17 cellular contexts compared by ENCODE assay signal in genomic region chr4:87035881-87036509, GRCh38.
DNase-seq lines count a peak whose midpoint lies in the region; ATAC-seq, FAIRE-seq and TF ChIP-seq lines count a peak whose summit lies in the region.
"Had no signal": no experiment of that assay in that cellular context is flagged by ENCODE, and none has a peak within 500 bp of the region (broad histone marks: within the 10 kb centered on the region; RNA-seq: fewer than 3 reads in every experiment).

No MANE protein-coding gene starts in this region.

- H3K4me2 ChIP-seq in HepG2 (ENCODE audit: low read depth, low read length): no peak overlapping the region

- no peaks in the 10 kb centered on the region for H3K27me3 Mint-ChIP-seq in effector memory CD8-positive, alpha-beta T cell
- H3K27me3 Mint-ChIP-seq: activated CD4-positive, alpha-beta T cell treated with anti-CD3 and anti-CD28 coated beads, Interleukin-2, amount 10 ng/mL, durations not matched to agents 7 days and 5 days; natural killer cell treated with Interleukin-12 subunit alpha and Interleukin-12 subunit beta and Interleukin-15 and Interleukin-18, amount 100 ng/mL, for 72 hours; stimulated activated naive CD8-positive, alpha-beta T cell treated with anti-CD3 and anti-CD28 coated beads, Interleukin-15, Interleukin-2, amounts not matched to agents 100 ng/mL and 50 ng/mL, for 24 hours had no signal

- TF ChIP-seq POLR2A in HepG2 (IDR thresholded peaks at IDR 0.05; ENCODE audit: insufficient read depth in 1 of 2, low read depth in 2 of 2, low read length in 2 of 2) (no peak), right lobe of liver (IDR thresholded peaks at IDR 0.05) (no peak), vagina (IDR thresholded peaks at IDR 0.05) (no peak)

- CTCF ChIA-PET in HepG2 (lab: Yijun Ruan, JAX; ENCODE audit: low intra/inter-chr PET ratio, low total read pairs): no interaction called here

- no peak overlapping the region for H3K4me3 ChIP-seq in HepG2 (replicated peaks in 1 of 3; ENCODE audit: insufficient read depth in 1 of 3, low read depth in 2 of 3, low read length in 3 of 3)
- no peak overlapping the region for H3K4me3 ChIP-seq in right lobe of liver
- no peak overlapping the region for H3K4me3 ChIP-seq in vagina

- H2AFZ ChIP-seq in HepG2 (ENCODE audit: low read length): no peak overlapping the region

- no peak for FAIRE-seq in HepG2 (lab: Jason Lieb, UNC)
- FAIRE-seq: colon, D721Med had no signal

- no peak for TF ChIP-seq CTCF in HepG2 (CRISPR knock-in tag; IDR thresholded peaks at IDR 0.05)
- TF ChIP-seq CTCF in right lobe of liver (IDR thresholded peaks at IDR 0.05): no peak
- TF ChIP-seq CTCF in vagina (IDR thresholded peaks at IDR 0.05): no peak

- H3K9me3 Mint-ChIP-seq in effector memory CD8-positive, alpha-beta T cell: no peaks in the 10 kb centered on the region
- H3K9me3 Mint-ChIP-seq: activated CD4-positive, alpha-beta T cell treated with anti-CD3 and anti-CD28 coated beads, Interleukin-2, amount 10 ng/mL, durations not matched to agents 7 days and 5 days; HFFc6; natural killer cell treated with Interleukin-12 subunit alpha and Interleukin-12 subunit beta and Interleukin-15 and Interleukin-18, amount 100 ng/mL, for 72 hours; stimulated activated naive CD8-positive, alpha-beta T cell treated with anti-CD3 and anti-CD28 coated beads, Interleukin-15, Interleukin-2, amounts not matched to agents 100 ng/mL and 50 ng/mL, for 24 hours had no signal

- in situ Hi-C loops in HepG2 (cut with HindIII; ENCODE audit: extremely low pct_ligation_motif_present, low pct_unique_long_range_greater_than_20kb): no loop called here

- 99% methylated on average over 3 of the region's 3 CpGs for WGBS in HepG2 (ENCODE audit: low lambda C conversion rate)
- WGBS in right lobe of liver (ENCODE audit: insufficient coverage, low coverage, low lambda C conversion rate, missing lambda C conversion rate): 57% methylated on average over 2 of the region's 3 CpGs

- peaks cover 3% of the 10 kb centered on the region for H3K36me3 Mint-ChIP-seq in effector memory CD8-positive, alpha-beta T cell (ENCODE audit: insufficient read depth)
- H3K36me3 Mint-ChIP-seq: natural killer cell treated with Interleukin-12 subunit alpha and Interleukin-12 subunit beta and Interleukin-15 and Interleukin-18, amount 100 ng/mL, for 72 hours had no signal

- ATAC-seq in HepG2: no peak
- no peak for ATAC-seq in right lobe of liver
- ATAC-seq in effector memory CD8-positive, alpha-beta T cell (replicated peaks): no peak
- ATAC-seq: natural killer cell treated with Interleukin-12 subunit alpha and Interleukin-12 subunit beta and Interleukin-15 and Interleukin-18, amount 100 ng/mL, for 72 hours had no signal

- POLR2A ChIA-PET in HepG2 (lab: Yijun Ruan, JAX): no interaction called here

- peaks cover 45% of the 10 kb centered on the region for H4K20me1 ChIP-seq in HepG2 (ENCODE audit: insufficient read depth, low read length)

- H3K36me3 ChIP-seq in HepG2 (replicated peaks in 1 of 2; ENCODE audit: control insufficient read depth in 1 of 2, insufficient read depth in 2 of 2, low read length in 2 of 2) (0 out of 5 replicates have a peak, but pooled peaks cover 0 to 1% of the 10 kb centered on the region in 2 experiments), right lobe of liver (no peaks in the 10 kb centered on the region), vagina (no peaks in the 10 kb centered on the region)

- H3K9ac ChIP-seq in HepG2 (ENCODE audit: insufficient read depth, low read depth, low read length): no peak overlapping the region

- intact Hi-C loops in HepG2 (cut with micrococcal nuclease; ENCODE audit: unreplicated experiment): no loop called here
- intact Hi-C loops in right lobe of liver (cut with DNase I): no loop called here
- intact Hi-C loops in vagina (cut with DNase I): no loop called here

- no peak overlapping the region for H3K4me3 Mint-ChIP-seq in effector memory CD8-positive, alpha-beta T cell
- H3K4me3 Mint-ChIP-seq: activated CD4-positive, alpha-beta T cell treated with anti-CD3 and anti-CD28 coated beads, Interleukin-2, amount 10 ng/mL, durations not matched to agents 7 days and 5 days; HFFc6; natural killer cell treated with Interleukin-12 subunit alpha and Interleukin-12 subunit beta and Interleukin-15 and Interleukin-18, amount 100 ng/mL, for 72 hours; stimulated activated naive CD8-positive, alpha-beta T cell treated with anti-CD3 and anti-CD28 coated beads, Interleukin-15, Interleukin-2, amounts not matched to agents 100 ng/mL and 50 ng/mL, for 24 hours had no signal

- no peak overlapping the region for H3K27ac ChIP-seq in HepG2 (ENCODE audit: extremely low read length, insufficient read depth, low read length)
- no peak overlapping the region for H3K27ac ChIP-seq in right lobe of liver
- peak overlapping the region; percentile 76 for H3K27ac ChIP-seq in vagina

- no TSS peak for BruUV-seq in HepG2 (replicated peaks; lab: Mats Ljungman, UMichigan)

- H3K9me3 ChIP-seq in HepG2 (ENCODE audit: low read length): no peaks in the 10 kb centered on the region
- no peaks in the 10 kb centered on the region for H3K9me3 ChIP-seq in right lobe of liver
- H3K9me3 ChIP-seq in vagina: no peaks in the 10 kb centered on the region

- no peak for TF ChIP-seq EP300 in HepG2 (IDR thresholded peaks at IDR 0.05; ENCODE audit: low read depth in 2 of 2, low read length in 2 of 2)
- TF ChIP-seq EP300 in HepG2 (CRISPR knock-in tag; IDR thresholded peaks at IDR 0.05; ENCODE audit: borderline replicate concordance): no peak

- DNase-seq in HepG2 (ENCODE audit: low spot score) (no peak), right lobe of liver (no peak), myocyte (ENCODE audit: low read depth) (peak; percentile 57), vagina (ENCODE audit: extremely low spot score in 2 of 2) (no peak), DMS79 treated with DMSO at 0.1 percent for 48 hours (lab: John Stamatoyannopoulos, UW) (no peak), NCI-H187 (lab: John Stamatoyannopoulos, UW) (no peak), NCI-H146 (lab: John Stamatoyannopoulos, UW) (no peak)
- no peak for DNase-seq in effector memory CD8-positive, alpha-beta T cell
- DNase-seq: activated CD4-positive, alpha-beta T cell treated with anti-CD3 and anti-CD28 coated beads, Interleukin-2, amount 10 ng/mL, durations not matched to agents 7 days and 5 days; activated T-cell treated with anti-CD3 and anti-CD28 coated beads, Interleukin-2, amount 50 U/mL, for 48 hours; HFFc6; KG1; T1000 had no signal

- peak overlapping the region; percentile 29 to 56 for H3K27ac Mint-ChIP-seq in effector memory CD8-positive, alpha-beta T cell
- H3K27ac Mint-ChIP-seq: activated CD4-positive, alpha-beta T cell treated with anti-CD3 and anti-CD28 coated beads, Interleukin-2, amount 10 ng/mL, durations not matched to agents 7 days and 5 days; HFFc6; stimulated activated naive CD8-positive, alpha-beta T cell treated with anti-CD3 and anti-CD28 coated beads, Interleukin-15, Interleukin-2, amounts not matched to agents 100 ng/mL and 50 ng/mL, for 24 hours had no signal

- H3K27me3 ChIP-seq in HepG2 (ENCODE audit: control insufficient read depth in 1 of 2, insufficient read depth in 2 of 2, low read length in 2 of 2) (no peaks in the 10 kb centered on the region), right lobe of liver (no peaks in the 10 kb centered on the region), vagina (no peaks in the 10 kb centered on the region)

- peaks cover 34% of the 10 kb centered on the region for H3K4me1 ChIP-seq in HepG2 (ENCODE audit: insufficient read depth, low read length)
- H3K4me1 ChIP-seq in right lobe of liver: peaks cover 0 to 50% (median 14%) of the 10 kb centered on the region in 4 donors
- H3K4me1 ChIP-seq in vagina: peaks cover 93% of the 10 kb centered on the region

- no peak for TF ChIP-seq RAD21 in HepG2 (CRISPR knock-in tag; IDR thresholded peaks at IDR 0.05)

- H3K79me2 ChIP-seq in HepG2 (ENCODE audit: insufficient read depth, low read length): peaks cover 76% of the 10 kb centered on the region

- H3K4me1 Mint-ChIP-seq in effector memory CD8-positive, alpha-beta T cell (ENCODE audit: low read depth in 2 of 2): peaks cover 27 to 50% of the 10 kb centered on the region in 2 donors

TF ChIP-seq in HepG2, 621 proteins besides CTCF, POLR2A, EP300 and RAD21 (continues in another document):
- TF ChIP-seq MEIS1 (CRISPR knock-in tag; IDR thresholded peaks at IDR 0.05; ENCODE audit: borderline replicate concordance): no peak
- no peak for TF ChIP-seq DRAP1 (CRISPR knock-in tag; IDR thresholded peaks at IDR 0.05)
- TF ChIP-seq ZNF788 (CRISPR knock-in tag; IDR thresholded peaks at IDR 0.05; ENCODE audit: borderline replicate concordance): no peak
- TF ChIP-seq MAFF (IDR thresholded peaks at IDR 0.05; ENCODE audit: low read depth, low read length): peak; percentile 92
- TF ChIP-seq EEA1 (CRISPR knock-in tag; IDR thresholded peaks at IDR 0.05; ENCODE audit: borderline replicate concordance): no peak
- no peak for TF ChIP-seq ZNF326 (CRISPR knock-in tag; IDR thresholded peaks at IDR 0.05; ENCODE audit: borderline replicate concordance)
- TF ChIP-seq ZNF839 (CRISPR knock-in tag; IDR thresholded peaks at IDR 0.05; ENCODE audit: borderline replicate concordance): no peak
- TF ChIP-seq ZBTB8A (CRISPR knock-in tag; IDR thresholded peaks at IDR 0.05; ENCODE audit: borderline replicate concordance, low read depth): no peak
- no peak for TF ChIP-seq ZSCAN21 (CRISPR knock-in tag; IDR thresholded peaks at IDR 0.05; ENCODE audit: borderline replicate concordance)
- TF ChIP-seq MAFK (conservative IDR thresholded peaks at IDR 0.05 in 1 of 2, IDR thresholded peaks at IDR 0.05 in 1 of 2; ENCODE audit: low read length in 2 of 2): peak; percentile 90 to 95
- TF ChIP-seq RARG (CRISPR knock-in tag; IDR thresholded peaks at IDR 0.05; ENCODE audit: low read depth): no peak
- no peak for TF ChIP-seq BCL6 (CRISPR knock-in tag; IDR thresholded peaks at IDR 0.05)
- TF ChIP-seq IKZF1 (IDR thresholded peaks at IDR 0.05): no peak
- TF ChIP-seq, protein P1, sequence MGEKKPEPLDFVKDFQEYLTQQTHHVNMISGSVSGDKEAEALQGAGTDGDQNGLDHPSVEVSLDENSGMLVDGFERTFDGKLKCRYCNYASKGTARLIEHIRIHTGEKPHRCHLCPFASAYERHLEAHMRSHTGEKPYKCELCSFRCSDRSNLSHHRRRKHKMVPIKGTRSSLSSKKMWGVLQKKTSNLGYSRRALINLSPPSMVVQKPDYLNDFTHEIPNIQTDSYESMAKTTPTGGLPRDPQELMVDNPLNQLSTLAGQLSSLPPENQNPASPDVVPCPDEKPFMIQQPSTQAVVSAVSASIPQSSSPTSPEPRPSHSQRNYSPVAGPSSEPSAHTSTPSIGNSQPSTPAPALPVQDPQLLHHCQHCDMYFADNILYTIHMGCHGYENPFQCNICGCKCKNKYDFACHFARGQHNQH (CRISPR knock-in tag; IDR thresholded peaks at IDR 0.05): no peak
